In the genomic region with DNA sequence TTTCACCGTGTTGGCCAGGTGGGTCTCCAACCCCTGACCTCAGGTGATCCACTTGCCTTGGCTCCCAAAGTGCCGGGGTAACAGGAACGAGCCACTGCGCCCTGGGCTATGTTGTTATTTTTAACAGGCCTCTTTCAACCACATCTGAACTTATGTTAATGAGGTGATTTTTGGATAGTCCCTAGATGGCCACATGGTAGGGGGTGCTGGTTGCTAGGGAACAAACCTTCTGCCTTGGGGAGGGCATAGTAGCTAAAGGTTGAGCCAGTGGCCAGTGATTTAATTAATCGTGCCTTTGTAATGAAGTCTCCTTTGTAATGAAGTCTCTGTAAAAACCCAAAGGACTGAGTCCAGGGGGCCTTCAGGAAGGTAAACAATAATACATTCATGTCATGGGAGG, we compare ENCODE assay signal across 1 cellular context.
TF ChIP-seq lines count a peak whose summit lies in the region.

No MANE protein-coding gene starts in this region.

TF ChIP-seq in SK-N-SH, 30 proteins besides CTCF, POLR2A, EP300 and RAD21 (continued from another document):
- TF ChIP-seq, protein P1, sequence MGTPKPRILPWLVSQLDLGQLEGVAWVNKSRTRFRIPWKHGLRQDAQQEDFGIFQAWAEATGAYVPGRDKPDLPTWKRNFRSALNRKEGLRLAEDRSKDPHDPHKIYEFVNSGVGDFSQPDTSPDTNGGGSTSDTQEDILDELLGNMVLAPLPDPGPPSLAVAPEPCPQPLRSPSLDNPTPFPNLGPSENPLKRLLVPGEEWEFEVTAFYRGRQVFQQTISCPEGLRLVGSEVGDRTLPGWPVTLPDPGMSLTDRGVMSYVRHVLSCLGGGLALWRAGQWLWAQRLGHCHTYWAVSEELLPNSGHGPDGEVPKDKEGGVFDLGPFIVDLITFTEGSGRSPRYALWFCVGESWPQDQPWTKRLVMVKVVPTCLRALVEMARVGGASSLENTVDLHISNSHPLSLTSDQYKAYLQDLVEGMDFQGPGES (IDR thresholded peaks at IDR 0.05; ENCODE audit: low read depth, low read length) = no peak
- TF ChIP-seq RFX5 (IDR thresholded peaks at IDR 0.05; ENCODE audit: low read length) = no peak
TF ChIP-seq in SK-N-SH: peak in this region for 0.
